Comparison of ENCODE assay signal across 22 cellular contexts in the genomic region with DNA sequence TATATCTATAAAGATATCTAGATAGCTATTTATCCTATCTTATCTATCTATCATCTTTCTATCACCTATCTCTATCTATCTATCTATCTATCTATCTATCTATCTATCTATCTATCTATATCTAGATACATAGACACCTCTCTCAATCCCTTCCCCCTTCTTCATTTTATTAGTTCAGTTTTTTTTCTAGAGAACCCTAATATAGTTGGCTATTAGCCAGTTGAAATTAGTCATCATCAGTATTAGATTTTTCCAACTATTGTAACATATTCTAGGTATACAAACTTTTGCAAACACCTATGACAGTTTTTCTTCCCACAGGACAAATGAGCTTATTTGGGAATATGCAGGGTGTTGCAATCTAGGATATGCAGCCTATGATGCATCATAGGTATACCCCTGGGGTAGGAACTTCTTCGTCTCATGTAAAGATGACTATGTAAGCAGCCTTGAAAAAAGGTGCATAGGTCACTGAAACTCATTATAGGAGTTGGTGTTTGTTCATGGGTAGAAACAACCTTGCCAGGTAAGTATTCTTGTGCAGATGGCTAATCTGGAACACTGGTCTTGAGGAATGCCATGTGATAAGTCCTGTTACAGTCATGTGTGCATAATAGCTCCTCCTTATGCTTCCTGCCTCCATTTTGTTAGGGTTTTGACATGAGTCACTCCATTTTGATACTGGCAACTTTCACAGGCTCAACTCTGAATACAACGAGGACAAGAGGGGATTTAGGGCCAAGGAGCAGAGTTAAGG.
A peak's percentile ranks its signal among the peaks of the same experiment; 100 is the strongest.
DNase-seq lines count a peak whose midpoint lies in the region; ATAC-seq, FAIRE-seq and TF ChIP-seq lines count a peak whose summit lies in the region.
"Had no signal": no experiment of that assay in that cellular context is flagged by ENCODE, and none has a peak within 500 bp of the region (broad histone marks: within the 10 kb centered on the region; RNA-seq: fewer than 3 reads in every experiment).

No MANE protein-coding gene starts in this region.

- no peaks in the 10 kb centered on the region for H3K4me1 Mint-ChIP-seq in neural progenitor cell
- H3K4me1 Mint-ChIP-seq: CD4-positive, CD25-positive, alpha-beta regulatory T cell had no signal

- H3K27ac ChIP-seq in neural progenitor cell, result no peak overlapping the region
- H3K27ac ChIP-seq in pancreas, result no peak overlapping the region
- H3K27ac ChIP-seq: BLaER1 had no signal

- no peak overlapping the region for H3K27ac Mint-ChIP-seq in neural progenitor cell
- H3K27ac Mint-ChIP-seq: CD4-positive, CD25-positive, alpha-beta regulatory T cell had no signal

- H3K27me3 ChIP-seq in bronchial epithelial cell (ENCODE audit: control insufficient read depth, insufficient read depth, low read length) (no peaks in the 10 kb centered on the region), neural progenitor cell (no peaks in the 10 kb centered on the region), pancreas (no peaks in the 10 kb centered on the region)
- H3K27me3 ChIP-seq: BLaER1 had no signal

- no peaks in the 10 kb centered on the region for H3K4me1 ChIP-seq in neural progenitor cell
- no peaks in the 10 kb centered on the region for H3K4me1 ChIP-seq in pancreas
- H3K4me1 ChIP-seq: BLaER1 had no signal

- DNase-seq in NCI-H226, result peak; percentile 19
- peak; percentile 8 for DNase-seq in RKO (ENCODE audit: low spot score)
- DNase-seq in bronchial epithelial cell (ENCODE audit: low read depth), result peak; percentile 95
- no peak for DNase-seq in neural progenitor cell (ENCODE audit: low spot score)
- no peak for DNase-seq in pancreas
- no peak for DNase-seq in activated CD4-positive, alpha-beta T cell treated with anti-CD3 and anti-CD28 coated beads, Interleukin-2, amount 50 U/mL, for 48 hours
- DNase-seq: CD4-positive, CD25-positive, alpha-beta regulatory T cell; DMS153; KG1; MM.1S; NCI-H2029; NCI-H446 treated with DMSO at 0.1 percent for 48 hours; NCI-H526; NCI-H82; NK-92 treated with Interleukin-12 subunit alpha and Interleukin-12 subunit beta, amount 100 ng/mL, for 24 hours; SK-N-SH; SW 1271 had no signal

- no peaks in the 10 kb centered on the region for H3K27me3 Mint-ChIP-seq in neural progenitor cell (ENCODE audit: insufficient read depth, low read depth)
- H3K27me3 Mint-ChIP-seq: CD4-positive, CD25-positive, alpha-beta regulatory T cell had no signal

- H3K36me3 ChIP-seq in bronchial epithelial cell (ENCODE audit: control insufficient read depth, insufficient read depth, low read length) (no peaks in the 10 kb centered on the region), neural progenitor cell (no peaks in the 10 kb centered on the region), pancreas (no peaks in the 10 kb centered on the region)
- H3K36me3 ChIP-seq: BLaER1 had no signal

- H3K9me3 ChIP-seq in neural progenitor cell (ENCODE audit: low read depth), result no peaks in the 10 kb centered on the region
- H3K9me3 ChIP-seq in pancreas, result no peaks in the 10 kb centered on the region
- H3K9me3 ChIP-seq: BLaER1, SK-N-SH had no signal

- FAIRE-seq in bronchial epithelial cell (lab: Jason Lieb, UNC), result no peak
- no peak for FAIRE-seq in pancreas (lab: Jason Lieb, UNC)
- FAIRE-seq: A204.1, G401.6 had no signal

- no peak overlapping the region for H3K9ac ChIP-seq in neural progenitor cell
- H3K9ac ChIP-seq: BLaER1, SK-N-SH had no signal

- H2AFZ ChIP-seq in neural progenitor cell (replicated peaks), result peak overlapping the region; percentile 37

- H4K20me1 ChIP-seq in neural progenitor cell (ENCODE audit: low read depth), result no peaks in the 10 kb centered on the region
- H4K20me1 ChIP-seq: BLaER1 had no signal

- H3K4me3 ChIP-seq in bronchial epithelial cell (ENCODE audit: low read depth, low read length) (no peak overlapping the region), neural progenitor cell (no peak overlapping the region), pancreas (no peak overlapping the region)
- H3K4me3 ChIP-seq: BLaER1 had no signal

- TF ChIP-seq CTCF in bronchial epithelial cell (IDR thresholded peaks at IDR 0.05; ENCODE audit: insufficient read depth, low read length, severe bottlenecking) (no peak), neural progenitor cell (IDR thresholded peaks at IDR 0.05) (no peak), pancreas (IDR thresholded peaks at IDR 0.05) (no peak)

- intact Hi-C loops in pancreas (cut with DNase I), result no loop called here

- no peak overlapping the region for H3K4me3 Mint-ChIP-seq in neural progenitor cell
- H3K4me3 Mint-ChIP-seq: CD4-positive, CD25-positive, alpha-beta regulatory T cell had no signal

- H3K4me2 ChIP-seq in neural progenitor cell, result no peak overlapping the region
- H3K4me2 ChIP-seq: BLaER1, SK-N-SH had no signal

- WGBS in pancreas, 2 donors, result 77 to 90% methylated on average over 2 of the region's 2 CpGs

- ATAC-seq in pancreas (no peak), HG03378 (IDR thresholded peaks at IDR 0.05; ENCODE audit: unreplicated experiment) (no peak)
- ATAC-seq: HCT116 had no signal

- no peaks in the 10 kb centered on the region for H3K9me3 Mint-ChIP-seq in neural progenitor cell

- no peaks in the 10 kb centered on the region for H3F3A ChIP-seq in neural progenitor cell (ENCODE audit: low read depth)

- no peaks in the 10 kb centered on the region for H3K36me3 Mint-ChIP-seq in neural progenitor cell
- H3K36me3 Mint-ChIP-seq: CD4-positive, CD25-positive, alpha-beta regulatory T cell had no signal

- no peaks in the 10 kb centered on the region for H3K79me2 ChIP-seq in neural progenitor cell (ENCODE audit: low read depth)

Comparison
In these comparisons a context has a peak if more than half of its experiments do, and no peak if none do; other contexts are left out.
1. DNase-seq: peak in NCI-H226 (single experiment), RKO (single experiment) and bronchial epithelial cell (single experiment); none in neural progenitor cell (single experiment), pancreas (0 of 6) and activated CD4-positive, alpha-beta T cell treated with anti-CD3 and anti-CD28 coated beads, Interleukin-2, amount 50 U/mL, for 48 hours (0 of 2).